11 cellular contexts compared by ENCODE assay signal in genomic region chr16:17342031-17342430, GRCh38.
DNase-seq lines count a peak whose midpoint lies in the region; ATAC-seq and TF ChIP-seq lines count a peak whose summit lies in the region.
"Had no signal": no experiment of that assay in that cellular context is flagged by ENCODE, and none has a peak within 500 bp of the region (broad histone marks: within the 10 kb centered on the region; RNA-seq: fewer than 3 reads in every experiment).

No MANE protein-coding gene starts in this region.

- peak; percentile 69 for DNase-seq in activated CD4-positive, alpha-beta T cell treated with anti-CD3 and anti-CD28 coated beads, Interleukin-2, amount 10 ng/mL, durations not matched to agents 24 days and 14 days
- no peak for DNase-seq in activated CD4-positive, alpha-beta T cell treated with anti-CD3 and anti-CD28 coated beads, Interleukin-2, amount 50 U/mL, for 48 hours
- DNase-seq in OCI-LY7 (ENCODE audit: low spot score) (no peak), cerebellar cortex (ENCODE audit: low spot score) (no peak)
- DNase-seq in activated naive CD8-positive, alpha-beta T cell treated with anti-CD3 and anti-CD28 coated beads for 36 hours = no peak
- no peak for DNase-seq in stimulated activated CD4-positive, alpha-beta T cell treated with anti-CD3 and anti-CD28 coated beads, Interleukin-2, amount 100 ng/mL, for 48 hours
- DNase-seq: nucleus accumbens; stimulated activated naive CD4-positive, alpha-beta T cell had no signal

- H3K4me3 ChIP-seq in OCI-LY7 (ENCODE audit: low read depth, low read length, poor library complexity, severe bottlenecking) = no peak overlapping the region
- H3K4me3 ChIP-seq: A549 had no signal

- no peaks in the 10 kb centered on the region for H3K9me2 ChIP-seq in OCI-LY7 (ENCODE audit: insufficient read depth, low read length)

- H2AFZ ChIP-seq in OCI-LY7 (ENCODE audit: low read length) = no peak overlapping the region

- BruUV-seq in OCI-LY7 (replicated peaks; lab: Mats Ljungman, UMichigan) = no TSS peak

- CTCF ChIA-PET in OCI-LY7 (lab: Charles Lee; ENCODE audit: unreplicated experiment) = no interaction called here

- H4K20me1 ChIP-seq in OCI-LY7 (ENCODE audit: insufficient read depth, low read length) = no peaks in the 10 kb centered on the region

- H3K79me2 ChIP-seq in OCI-LY7 (ENCODE audit: insufficient read depth, low read depth, low read length) = peaks cover 6% of the 10 kb centered on the region; the same call in 1 of the 2 replicates

- peaks cover 40% of the 10 kb centered on the region for H3K4me1 ChIP-seq in OCI-LY7 (ENCODE audit: insufficient read depth, low read length, poor library complexity, severe bottlenecking)
- H3K4me1 ChIP-seq: A549 had no signal

- peaks cover 7% of the 10 kb centered on the region for H3K36me3 Mint-ChIP-seq in activated CD4-positive, alpha-beta T cell treated with anti-CD3 and anti-CD28 coated beads, Interleukin-2, amount 10 ng/mL, durations not matched to agents 24 days and 14 days (ENCODE audit: low read depth)
- H3K36me3 Mint-ChIP-seq in activated naive CD8-positive, alpha-beta T cell treated with anti-CD3 and anti-CD28 coated beads for 36 hours = peaks cover 6% of the 10 kb centered on the region
- H3K36me3 Mint-ChIP-seq in stimulated activated memory B cell treated with anti-CD40 and anti-IgM and Interleukin-4, amounts not matched to agents 10 μg/mL and 1 μg/mL and 100 μg/mL, for 72 hours = peaks cover 34% of the 10 kb centered on the region

- H3K4me3 Mint-ChIP-seq in activated CD4-positive, alpha-beta T cell treated with anti-CD3 and anti-CD28 coated beads, Interleukin-2, amount 10 ng/mL, durations not matched to agents 24 days and 14 days = peak overlapping the region; percentile 58
- no peak overlapping the region for H3K4me3 Mint-ChIP-seq in activated naive CD8-positive, alpha-beta T cell treated with anti-CD3 and anti-CD28 coated beads for 36 hours
- H3K4me3 Mint-ChIP-seq in stimulated activated memory B cell treated with anti-CD40 and anti-IgM and Interleukin-4, amounts not matched to agents 10 μg/mL and 1 μg/mL and 100 μg/mL, for 72 hours = peak overlapping the region; percentile 36

- peaks cover 64% of the 10 kb centered on the region for H3K4me1 Mint-ChIP-seq in activated CD4-positive, alpha-beta T cell treated with anti-CD3 and anti-CD28 coated beads, Interleukin-2, amount 10 ng/mL, durations not matched to agents 24 days and 14 days
- H3K4me1 Mint-ChIP-seq in activated naive CD8-positive, alpha-beta T cell treated with anti-CD3 and anti-CD28 coated beads for 36 hours = peaks cover 60% of the 10 kb centered on the region
- H3K4me1 Mint-ChIP-seq in stimulated activated memory B cell treated with anti-CD40 and anti-IgM and Interleukin-4, amounts not matched to agents 10 μg/mL and 1 μg/mL and 100 μg/mL, for 72 hours = peaks cover 68% of the 10 kb centered on the region

- POLR2A ChIA-PET in OCI-LY7 (lab: Charles Lee) = no interaction called here

- H3K9me3 Mint-ChIP-seq in activated CD4-positive, alpha-beta T cell treated with anti-CD3 and anti-CD28 coated beads, Interleukin-2, amount 10 ng/mL, durations not matched to agents 24 days and 14 days = no peaks in the 10 kb centered on the region
- H3K9me3 Mint-ChIP-seq in activated naive CD8-positive, alpha-beta T cell treated with anti-CD3 and anti-CD28 coated beads for 36 hours = no peaks in the 10 kb centered on the region
- H3K9me3 Mint-ChIP-seq in stimulated activated memory B cell treated with anti-CD40 and anti-IgM and Interleukin-4, amounts not matched to agents 10 μg/mL and 1 μg/mL and 100 μg/mL, for 72 hours = no peaks in the 10 kb centered on the region

- H3K27me3 Mint-ChIP-seq in activated CD4-positive, alpha-beta T cell treated with anti-CD3 and anti-CD28 coated beads, Interleukin-2, amount 10 ng/mL, durations not matched to agents 24 days and 14 days = no peaks in the 10 kb centered on the region
- no peaks in the 10 kb centered on the region for H3K27me3 Mint-ChIP-seq in activated naive CD8-positive, alpha-beta T cell treated with anti-CD3 and anti-CD28 coated beads for 36 hours
- H3K27me3 Mint-ChIP-seq in stimulated activated memory B cell treated with anti-CD40 and anti-IgM and Interleukin-4, amounts not matched to agents 10 μg/mL and 1 μg/mL and 100 μg/mL, for 72 hours = no peaks in the 10 kb centered on the region

- peak overlapping the region; percentile 91 for H3K27ac Mint-ChIP-seq in activated CD4-positive, alpha-beta T cell treated with anti-CD3 and anti-CD28 coated beads, Interleukin-2, amount 10 ng/mL, durations not matched to agents 24 days and 14 days
- peak overlapping the region; percentile 42 for H3K27ac Mint-ChIP-seq in activated naive CD8-positive, alpha-beta T cell treated with anti-CD3 and anti-CD28 coated beads for 36 hours
- H3K27ac Mint-ChIP-seq in stimulated activated memory B cell treated with anti-CD40 and anti-IgM and Interleukin-4, amounts not matched to agents 10 μg/mL and 1 μg/mL and 100 μg/mL, for 72 hours = peak overlapping the region; percentile 97

- no peaks in the 10 kb centered on the region for H3K36me3 ChIP-seq in OCI-LY7 (ENCODE audit: insufficient read depth, low read length)

- intact Hi-C loops in activated CD4-positive, alpha-beta T cell treated with anti-CD3 and anti-CD28 coated beads, Interleukin-2, amount 10 ng/mL, durations not matched to agents 24 days and 14 days (cut with micrococcal nuclease) = loop anchor here (2.0 to 5.0 kb wide), 4 partner anchors 33 to 125 kb away; no protein-coding TSS in a partner anchor
- intact Hi-C loops in OCI-LY7 (cut with micrococcal nuclease; ENCODE audit: unreplicated experiment) = no loop called here

- H3K27ac ChIP-seq in OCI-LY7 (ENCODE audit: low read depth, low read length, poor library complexity, severe bottlenecking) = no peak overlapping the region
- H3K27ac ChIP-seq: A549 had no signal

- TF ChIP-seq CTCF in OCI-LY7 (conservative IDR thresholded peaks at IDR 0.05; ENCODE audit: low read length) = no peak

- no peaks in the 10 kb centered on the region for H3K9me3 ChIP-seq in OCI-LY7 (ENCODE audit: low read length)
- H3K9me3 ChIP-seq: A549 had no signal

- H3K4me2 ChIP-seq in OCI-LY7 (ENCODE audit: low read length) = peak overlapping the region; percentile 42; the same call in 1 of the 2 replicates
- H3K4me2 ChIP-seq: A549 had no signal

- no peak for ATAC-seq in stimulated activated memory B cell treated with anti-CD40 and anti-IgM and Interleukin-4, amounts not matched to agents 10 μg/mL and 1 μg/mL and 100 μg/mL, for 72 hours
- ATAC-seq in GM21367 (IDR thresholded peaks at IDR 0.05; ENCODE audit: unreplicated experiment) = no peak
- ATAC-seq: A549 had no signal

Comparison
In these comparisons a context has a peak if more than half of its experiments do, and no peak if none do; other contexts are left out.
1. H3K27ac Mint-ChIP-seq: peak in every context shown above with its lines; median percentile 97 in stimulated activated memory B cell treated with anti-CD40 and anti-IgM and Interleukin-4, amounts not matched to agents 10 μg/mL and 1 μg/mL and 100 μg/mL, for 72 hours; 91 in activated CD4-positive, alpha-beta T cell treated with anti-CD3 and anti-CD28 coated beads, Interleukin-2, amount 10 ng/mL, durations not matched to agents 24 days and 14 days; 42 in activated naive CD8-positive, alpha-beta T cell treated with anti-CD3 and anti-CD28 coated beads for 36 hours.